In the genomic region with DNA sequence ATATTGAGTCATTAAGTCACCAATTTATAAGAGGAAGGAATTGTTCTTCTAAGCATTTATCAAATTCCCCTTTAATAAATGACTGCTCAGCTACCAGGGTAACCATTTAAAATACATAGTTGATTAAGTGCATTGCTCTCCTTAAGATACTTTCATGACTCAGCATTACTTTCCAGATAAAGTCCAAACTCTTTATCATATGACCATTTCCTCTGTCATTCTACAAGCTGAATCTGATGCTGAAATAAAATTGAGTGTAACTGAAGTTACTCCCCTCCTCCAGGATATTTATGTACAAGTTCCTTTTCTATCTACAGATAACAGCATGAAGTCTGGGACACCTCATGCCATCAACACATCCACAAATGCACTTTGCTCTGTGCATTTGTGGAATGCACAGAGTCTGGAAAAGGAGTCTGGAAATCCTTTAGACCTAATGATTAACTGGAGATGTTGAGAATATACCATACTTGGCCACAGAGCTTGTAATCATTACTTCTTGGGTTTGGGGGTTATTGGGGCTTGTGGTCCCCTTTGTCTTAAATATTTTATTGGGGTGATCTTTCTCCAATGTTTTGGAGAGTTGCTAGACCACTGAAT, we compare ENCODE assay signal across 25 cellular contexts.
"Had no signal": no experiment of that assay in that cellular context is flagged by ENCODE, and none has a peak within 500 bp of the region (broad histone marks: within the 10 kb centered on the region; RNA-seq: fewer than 3 reads in every experiment).

No MANE protein-coding gene starts in this region.

- H3K4me3 ChIP-seq: adrenal gland, breast epithelium, SK-N-MC had no signal

- H3K36me3 ChIP-seq: adrenal gland, breast epithelium had no signal

- H3K27me3 ChIP-seq: adrenal gland, breast epithelium had no signal

- DNase-seq: activated CD4-positive, alpha-beta T cell treated with anti-CD3 and anti-CD28 coated beads for 48 hours; activated CD4-positive, alpha-beta T cell treated with anti-CD3 and anti-CD28 coated beads, Interleukin-2, amount 50 U/mL, for 4 hours; activated CD4-positive, CD25-positive, alpha-beta regulatory T cell treated with anti-CD3 and anti-CD28 coated beads, Interleukin-2, amount 50 U/mL, for 72 hours; activated CD8-positive, alpha-beta memory T cell treated with anti-CD3 and anti-CD28 coated beads, Interleukin-2, amount 50 U/mL, for 48 hours; activated CD8-positive, alpha-beta T cell treated with anti-CD3 and anti-CD28 coated beads, Interleukin-2, amount 10 ng/mL, durations not matched to agents 7 days and 5 days; activated naive CD4-positive, alpha-beta T cell treated with anti-CD3 and anti-CD28 coated beads, Interleukin-2, amount 50 U/mL, for 16 hours; activated naive CD8-positive, alpha-beta T cell treated with anti-CD3 and anti-CD28 coated beads, Interleukin-2, amount 10 ng/mL, durations not matched to agents 7 days and 5 days; activated T-cell treated with anti-CD3 and anti-CD28 coated beads, Interleukin-2, amount 50 U/mL, for 1 hour; adrenal gland; anterior cingulate cortex; central memory CD4-positive, alpha-beta T cell; Karpas-422; MM.1S; NCI-H1105 treated with DMSO at 0.1 percent for 48 hours; NCI-H1436 treated with DMSO at 0.1 percent for 48 hours; NCI-H187 treated with DMSO at 0.1 percent for 48 hours; NCI-H2081 treated with DMSO at 0.1 percent for 48 hours; NCI-H2171; NCI-H2227 treated with DMSO at 0.1 percent for 48 hours; NCI-H526; NCI-H82; T-helper 1 cell had no signal

- ATAC-seq: activated CD8-positive, alpha-beta T cell treated with anti-CD3 and anti-CD28 coated beads, Interleukin-2, amount 10 ng/mL, durations not matched to agents 7 days and 5 days; WTC11 had no signal

- H3K27ac ChIP-seq: adrenal gland, breast epithelium, SK-N-MC had no signal

- H3K4me1 ChIP-seq: adrenal gland, breast epithelium had no signal

- H3K9me3 ChIP-seq: adrenal gland, breast epithelium had no signal
